2 cellular contexts compared by ENCODE assay signal in genomic region chr13:46429558-46429957, GRCh38. TPM values are rescaled to one million over a fixed set of nuclear protein-coding genes. Genes with fewer than 3 reads are reported as not detected.
"Had no signal": no experiment of that assay in that cellular context is flagged by ENCODE, and none has a peak within 500 bp of the region (broad histone marks: within the 10 kb centered on the region; RNA-seq: fewer than 3 reads in every experiment).

No MANE protein-coding gene starts in this region.

RNA-seq across cellular contexts. Expression of gene RUBCNL, which starts 42.5 kb away (rescaled TPM):
- total RNA-seq: HT-29, IMR-90 had no signal
